In genomic region chr2:91441932-91442245, GRCh38 we compare ENCODE assay signal across 8 cellular contexts.
DNase-seq lines count a peak whose midpoint lies in the region; ATAC-seq and TF ChIP-seq lines count a peak whose summit lies in the region.
"Not testable (repeated sequence)": the region's sequence is repeated elsewhere in the genome, so short reads cannot be mapped to it uniquely, and the experiment has no call there.

No MANE protein-coding gene starts in this region.

- not testable (repeated sequence) for DNase-seq in AG09309 (ENCODE audit: low read depth); MG63; cardiac muscle cell (ENCODE audit: low read depth in 1 of 2, low spot score in 1 of 2); lower lobe of right lung; prostate gland (ENCODE audit: low spot score); suprapubic skin (ENCODE audit: low spot score in 2 of 2)
- peak; percentile 17 for DNase-seq in activated T-cell treated with anti-CD3 and anti-CD28 coated beads, Interleukin-2, amount 50 U/mL, for 1 hour
- DNase-seq in chondrocyte (ENCODE audit: low spot score), result peak; percentile 92

- not testable (repeated sequence) for H3K4me3 Mint-ChIP-seq in chondrocyte (ENCODE audit: unreplicated experiment)

- ATAC-seq in lower lobe of right lung, result not testable (repeated sequence)

- H3K4me1 Mint-ChIP-seq in chondrocyte (ENCODE audit: low read depth), result not testable (repeated sequence)

- not testable (repeated sequence) for H3K27ac Mint-ChIP-seq in chondrocyte (ENCODE audit: unreplicated experiment)

- H3K27me3 ChIP-seq in MG63 (peaks cover 17% of the 10 kb centered on the region), cardiac muscle cell (peaks cover 23% of the 10 kb centered on the region), lower lobe of right lung (ENCODE audit: low read depth) (peaks cover 38% of the 10 kb centered on the region), prostate gland (replicated peaks; ENCODE audit: insufficient read depth) (peaks cover 17% of the 10 kb centered on the region), suprapubic skin (peaks cover 43% of the 10 kb centered on the region)

- not testable (repeated sequence) for H3K36me3 Mint-ChIP-seq in chondrocyte (ENCODE audit: low read depth)

- not testable (repeated sequence) for H3K36me3 ChIP-seq in MG63, cardiac muscle cell, lower lobe of right lung, prostate gland, suprapubic skin

- not testable (repeated sequence) for TF ChIP-seq POLR2A in prostate gland (IDR thresholded peaks at IDR 0.05); suprapubic skin (IDR thresholded peaks at IDR 0.05)

- not testable (repeated sequence) for TF ChIP-seq EP300 in suprapubic skin (IDR thresholded peaks at IDR 0.05)

- not testable (repeated sequence) for H3K9me3 ChIP-seq in MG63; cardiac muscle cell (ENCODE audit: low read depth); lower lobe of right lung; prostate gland; suprapubic skin

- H3K4me3 ChIP-seq in AG09309 (ENCODE audit: control insufficient read depth, low read depth, low read length) (peak overlapping the region; percentile 38), MG63 (peak overlapping the region; percentile 33; the same call in 1 of the 2 replicates), cardiac muscle cell (peak overlapping the region; percentile 26), lower lobe of right lung (peak overlapping the region; percentile 45), prostate gland (peak overlapping the region; percentile 15 to 23), suprapubic skin (peak overlapping the region; percentile 43)

- H3K27me3 Mint-ChIP-seq in chondrocyte (ENCODE audit: low read depth), result not testable (repeated sequence)

- peaks cover 16% of the 10 kb centered on the region for H3K9me3 Mint-ChIP-seq in chondrocyte (ENCODE audit: low read depth)

- H3K27ac ChIP-seq in cardiac muscle cell, lower lobe of right lung, prostate gland, suprapubic skin: not testable (repeated sequence)

- 5% methylated on average over 29 of the region's 29 CpGs for WGBS in prostate gland
- 10% methylated on average over 29 of the region's 29 CpGs for WGBS in suprapubic skin

- TF ChIP-seq CTCF in AG09309 (IDR thresholded peaks at IDR 0.05; ENCODE audit: control insufficient read depth, insufficient read depth, low read depth, low read length, missing control alignments); chondrocyte (IDR thresholded peaks at IDR 0.05); cardiac muscle cell (IDR thresholded peaks at IDR 0.05; ENCODE audit: low read depth, low read length); lower lobe of right lung (IDR thresholded peaks at IDR 0.05); prostate gland (IDR thresholded peaks at IDR 0.05); suprapubic skin (IDR thresholded peaks at IDR 0.05): not testable (repeated sequence)

- H3K4me1 ChIP-seq in cardiac muscle cell (ENCODE audit: low read depth); prostate gland (replicated peaks): not testable (repeated sequence)
- peaks cover 12% of the 10 kb centered on the region for H3K4me1 ChIP-seq in lower lobe of right lung
- H3K4me1 ChIP-seq in suprapubic skin, result peaks cover 14% of the 10 kb centered on the region

- intact Hi-C loops in lower lobe of right lung (cut with DNase I); prostate gland (cut with DNase I): not testable (repeated sequence)
